Comparison of ENCODE assay signal across 25 cellular contexts in genomic region chr21:40194181-40194580, GRCh38.
"Had no signal": no experiment of that assay in that cellular context is flagged by ENCODE, and none has a peak within 500 bp of the region (broad histone marks: within the 10 kb centered on the region; RNA-seq: fewer than 3 reads in every experiment).

No MANE protein-coding gene starts in this region.

- H3K4me1 ChIP-seq: left ventricle myocardium inferior, prostate gland, stomach, testis, thyroid gland, transverse colon, upper lobe of right lung had no signal

- ATAC-seq: natural killer cell; right cardiac atrium; sciatic nerve; stimulated activated naive B cell treated with anti-CD40 and anti-IgM and Interleukin-4, amounts not matched to agents 10 μg/mL and 1 μg/mL and 100 μg/mL, for 72 hours; stimulated activated naive CD8-positive, alpha-beta T cell treated with anti-CD3 and anti-CD28 coated beads, Interleukin-15, Interleukin-2, amounts not matched to agents 100 U/mL and 50 U/mL, for 24 hours; upper lobe of right lung had no signal

- H3K27me3 ChIP-seq: ovary, stomach, testis, thyroid gland, transverse colon, upper lobe of right lung had no signal

- DNase-seq: hypothalamus; immature natural killer cell; kidney; left ventricle myocardium inferior; mesendoderm; naive B cell; natural killer cell; nephron progenitor cell; ovary; right cardiac atrium; stimulated activated CD4-positive, alpha-beta T cell treated with anti-CD3 and anti-CD28 coated beads, Interleukin-12 subunit alpha, Interleukin-12 subunit beta, amount 100 ng/mL, for 4 hours; stimulated activated CD4-positive, alpha-beta T cell treated with anti-CD3 and anti-CD28 coated beads, Interleukin-15, amount 100 ng/mL, for 24 hours; stimulated activated CD4-positive, alpha-beta T cell treated with anti-CD3 and anti-CD28 coated beads, Interleukin-2, amount 100 ng/mL, for 24 hours; stimulated activated CD4-positive, alpha-beta T cell treated with anti-CD3 and anti-CD28 coated beads, Interleukin-4, amount 100 ng/mL, for 1 hour; stimulated activated naive B cell treated with anti-CD40 and anti-IgM and Interleukin-4, amounts not matched to agents 10 μg/mL and 1 μg/mL and 100 μg/mL, for 72 hours; stimulated activated naive CD8-positive, alpha-beta T cell treated with anti-CD3 and anti-CD28 coated beads, Interleukin-15, Interleukin-2, amounts not matched to agents 100 U/mL and 50 U/mL, for 24 hours; stomach; testis; thyroid gland; transverse colon; upper lobe of right lung had no signal

- H3K27ac ChIP-seq: left ventricle myocardium inferior, ovary, prostate gland, skin epidermis, stomach, testis, thyroid gland, transverse colon, upper lobe of right lung had no signal

- H3K36me3 ChIP-seq: left ventricle myocardium inferior, ovary, prostate gland, stomach, thyroid gland, transverse colon, upper lobe of right lung had no signal

- H3K4me3 ChIP-seq: left ventricle myocardium inferior, lung, ovary, prostate gland, skin epidermis, stomach, testis, thyroid gland, transverse colon, upper lobe of right lung had no signal

- H3K9me3 ChIP-seq: left ventricle myocardium inferior, ovary, prostate gland, testis, thyroid gland, transverse colon, upper lobe of right lung had no signal
